Comparison of ENCODE assay signal across 1 cellular context in genomic region chr16:56356276-56357241, GRCh38.
TF ChIP-seq lines count a peak whose summit lies in the region.

No MANE protein-coding gene starts in this region.

TF ChIP-seq in HepG2, 621 proteins besides CTCF, POLR2A, EP300 and RAD21 (continued from another document and continues in another):
- TF ChIP-seq ZNF629 (CRISPR knock-in tag; conservative IDR thresholded peaks at IDR 0.05) (peak; percentile 42), CBX2 (IDR thresholded peaks at IDR 0.05; ENCODE audit: low read depth, low read length) (no peak), CBX2 (CRISPR knock-in tag; IDR thresholded peaks at IDR 0.05; ENCODE audit: low read depth) (peak; percentile 58; the same call in 1 of the 2 replicates), ZNF749 (CRISPR knock-in tag; IDR thresholded peaks at IDR 0.05; ENCODE audit: borderline replicate concordance) (no peak), CHD4 (IDR thresholded peaks at IDR 0.05; ENCODE audit: borderline replicate concordance, low read length) (no peak), MXD1 (CRISPR knock-in tag; IDR thresholded peaks at IDR 0.05) (no peak), JARID2 (CRISPR knock-in tag; IDR thresholded peaks at IDR 0.05; ENCODE audit: insufficient replicate concordance) (peak; percentile 40), RXRB (CRISPR knock-in tag; IDR thresholded peaks at IDR 0.05; ENCODE audit: borderline replicate concordance) (peak; percentile 77; the same call in 1 of the 2 replicates), MNT (IDR thresholded peaks at IDR 0.05) (no peak), DPF2 (CRISPR knock-in tag; IDR thresholded peaks at IDR 0.05; ENCODE audit: borderline replicate concordance, low read depth) (no peak), ZNF703 (CRISPR knock-in tag; IDR thresholded peaks at IDR 0.05; ENCODE audit: borderline replicate concordance) (no peak), ZNF17 (CRISPR knock-in tag; IDR thresholded peaks at IDR 0.05) (no peak), NAIF1 (CRISPR knock-in tag; IDR thresholded peaks at IDR 0.05; ENCODE audit: borderline replicate concordance) (0 out of 2 replicates have a peak, but pooled peaks have one; percentile 7), KLF15 (CRISPR knock-in tag; IDR thresholded peaks at IDR 0.05; ENCODE audit: borderline replicate concordance) (no peak), REST (IDR thresholded peaks at IDR 0.05; ENCODE audit: borderline replicate concordance in 1 of 2, low read depth in 1 of 2, low read length in 2 of 2) (no peak), RBFOX2 (IDR thresholded peaks at IDR 0.05; ENCODE audit: low read depth, low read length) (peak; percentile 44; the same call in 1 of the 2 replicates), ZNF652 (CRISPR knock-in tag; IDR thresholded peaks at IDR 0.05; ENCODE audit: borderline replicate concordance, low read depth) (no peak), ZIK1 (CRISPR knock-in tag; IDR thresholded peaks at IDR 0.05; ENCODE audit: borderline replicate concordance, low read depth) (peak; percentile 76; the same call in 1 of the 2 replicates), FOXA1 (IDR thresholded peaks at IDR 0.05) (no peak), FOXA1 (CRISPR knock-in tag; IDR thresholded peaks at IDR 0.05) (no peak), ZMYM2 (CRISPR knock-in tag; IDR thresholded peaks at IDR 0.05) (no peak), ZBTB10 (CRISPR knock-in tag; IDR thresholded peaks at IDR 0.05; ENCODE audit: borderline replicate concordance) (no peak), FOSL1 (CRISPR knock-in tag; IDR thresholded peaks at IDR 0.05; ENCODE audit: borderline replicate concordance) (no peak), HNF4A (CRISPR knock-in tag; IDR thresholded peaks at IDR 0.05) (peak; percentile 36; the same call in 1 of the 2 replicates), ZNF713 (CRISPR knock-in tag; IDR thresholded peaks at IDR 0.05) (no peak; the same call in 1 of the 2 replicates), DR1 (CRISPR knock-in tag; IDR thresholded peaks at IDR 0.05) (peak; percentile 66), EZH2 (conservative IDR thresholded peaks at IDR 0.05; ENCODE audit: low read depth, low read length) (no peak), CHD2 (IDR thresholded peaks at IDR 0.05; ENCODE audit: low read depth, low read length) (no peak), RFX5 (IDR thresholded peaks at IDR 0.05; ENCODE audit: low read depth, low read length) (no peak), ZNF747 (CRISPR knock-in tag; IDR thresholded peaks at IDR 0.05; ENCODE audit: borderline replicate concordance) (peak; percentile 63; the same call in 1 of the 2 replicates), ZNF674 (CRISPR knock-in tag; IDR thresholded peaks at IDR 0.05; ENCODE audit: low read depth) (no peak), FOXA3 (CRISPR knock-in tag; IDR thresholded peaks at IDR 0.05) (peak; percentile 53; the same call in 1 of the 2 replicates), HDAC2 (CRISPR knock-in tag; IDR thresholded peaks at IDR 0.05) (peak; percentile 86), ZFP36 (IDR thresholded peaks at IDR 0.05; ENCODE audit: borderline replicate concordance, low read depth, low read length, partially characterized antibody) (peak; percentile 45), KAT7 (CRISPR knock-in tag; IDR thresholded peaks at IDR 0.05; ENCODE audit: borderline replicate concordance) (0 out of 2 replicates have a peak, but pooled peaks have one; percentile 30), TBX3 (IDR thresholded peaks at IDR 0.05; ENCODE audit: borderline replicate concordance) (no peak), DNMT3B (CRISPR knock-in tag; conservative IDR thresholded peaks at IDR 0.05) (no peak), AFF4 (CRISPR knock-in tag; IDR thresholded peaks at IDR 0.05) (no peak), ELF3 (CRISPR knock-in tag; IDR thresholded peaks at IDR 0.05) (peak; percentile 68), CENPT (CRISPR knock-in tag; IDR thresholded peaks at IDR 0.05; ENCODE audit: low read depth) (no peak), MLX (CRISPR knock-in tag; IDR thresholded peaks at IDR 0.05) (no peak), ZNF335 (CRISPR knock-in tag; IDR thresholded peaks at IDR 0.05) (peak; percentile 87), ZNF567 (CRISPR knock-in tag; IDR thresholded peaks at IDR 0.05; ENCODE audit: borderline replicate concordance) (no peak), ZNF10 (CRISPR knock-in tag; IDR thresholded peaks at IDR 0.05; ENCODE audit: borderline replicate concordance, low read depth) (no peak)
